Comparison of ENCODE assay signal across 16 cellular contexts in genomic region chr10:93826355-93826754, GRCh38.
DNase-seq lines count a peak whose midpoint lies in the region; TF ChIP-seq lines count a peak whose summit lies in the region.
"Had no signal": no experiment of that assay in that cellular context is flagged by ENCODE, and none has a peak within 500 bp of the region (broad histone marks: within the 10 kb centered on the region; RNA-seq: fewer than 3 reads in every experiment).

No MANE protein-coding gene starts in this region.

- H3K4me1 ChIP-seq in SJCRH30 (no peaks in the 10 kb centered on the region), testis (no peaks in the 10 kb centered on the region)
- H3K4me1 ChIP-seq: breast epithelium, psoas muscle had no signal

- intact Hi-C loops in posterior vena cava (cut with DNase I): no loop called here
- intact Hi-C loops in testis (cut with DNase I; ENCODE audit: low total_unique reads): no loop called here

- no peak for TF ChIP-seq CTCF in testis (IDR thresholded peaks at IDR 0.05)

- H3K4me3 ChIP-seq in SJCRH30 (no peak overlapping the region), testis (no peak overlapping the region)
- H3K4me3 ChIP-seq: breast epithelium, psoas muscle, SK-N-MC, thoracic aorta had no signal

- DNase-seq in AG08395 (ENCODE audit: low spot score) (peak; percentile 13), HEK293T (ENCODE audit: extremely low spot score) (peak; percentile 28), SJCRH30 (peak; percentile 20 to 30), iPS-NIHi7 (ENCODE audit: extremely low spot score) (peak; percentile 40), ecto neural progenitor cell (ENCODE audit: low spot score) (no peak), posterior vena cava (ENCODE audit: low spot score) (no peak), testis (no peak)
- DNase-seq in activated CD4-positive, alpha-beta T cell treated with anti-CD3 and anti-CD28 coated beads, Interleukin-2, amount 50 U/mL, for 4 hours: no peak
- DNase-seq: activated CD8-positive, alpha-beta memory T cell treated with anti-CD3 and anti-CD28 coated beads, Interleukin-2, amount 10 ng/mL, durations not matched to agents 7 days and 5 days; AML-193; IMR-90; NCI-H187 treated with DMSO at 0.1 percent for 48 hours; psoas muscle had no signal

- H3K27ac ChIP-seq in SJCRH30 (no peak overlapping the region), testis (no peak overlapping the region)
- H3K27ac ChIP-seq: breast epithelium, psoas muscle, SK-N-MC, thoracic aorta had no signal

- POLR2A ChIA-PET in HEK293T (lab: Yijun Ruan, JAX): no interaction called here

- CTCF ChIA-PET in HEK293T (lab: Yijun Ruan, JAX): no interaction called here

- WGBS in testis, 2 donors: 50 to 54% methylated on average over 7 of the region's 7 CpGs

- TF ChIP-seq POLR2A in testis (IDR thresholded peaks at IDR 0.05): no peak

- no peaks in the 10 kb centered on the region for H3K36me3 ChIP-seq in SJCRH30
- no peaks in the 10 kb centered on the region for H3K36me3 ChIP-seq in testis (ENCODE audit: low read depth, missing control alignments)
- H3K36me3 ChIP-seq: breast epithelium, thoracic aorta had no signal

- H3K9me3 ChIP-seq in SJCRH30 (replicated peaks): no peaks in the 10 kb centered on the region
- H3K9me3 ChIP-seq in testis: no peaks in the 10 kb centered on the region
- H3K9me3 ChIP-seq: breast epithelium, psoas muscle, thoracic aorta had no signal

- H3K27me3 ChIP-seq in SJCRH30 (no peaks in the 10 kb centered on the region), testis (no peaks in the 10 kb centered on the region)
- H3K27me3 ChIP-seq: breast epithelium had no signal

TF ChIP-seq in HEK293T, 16 proteins besides CTCF, POLR2A, EP300 and RAD21:
- TF ChIP-seq L3MBTL2 (conservative IDR thresholded peaks at IDR 0.05) (no peak), NFRKB (IDR thresholded peaks at IDR 0.05) (no peak), FOXK2 (IDR thresholded peaks at IDR 0.05) (no peak), BHLHE40 (IDR thresholded peaks at IDR 0.05; ENCODE audit: borderline replicate concordance) (no peak), ARNT (IDR thresholded peaks at IDR 0.05) (no peak), FOXM1 (IDR thresholded peaks at IDR 0.05; ENCODE audit: borderline replicate concordance) (no peak), ELF4 (IDR thresholded peaks at IDR 0.05) (no peak), TARDBP (IDR thresholded peaks at IDR 0.05) (no peak), ZNF384 (IDR thresholded peaks at IDR 0.05) (no peak), HDGF (IDR thresholded peaks at IDR 0.05; ENCODE audit: borderline replicate concordance) (no peak), CTBP1 (IDR thresholded peaks at IDR 0.05; ENCODE audit: borderline replicate concordance) (no peak)

Comparison
In these comparisons a context has a peak if more than half of its experiments do, and no peak if none do; other contexts are left out.
1. DNase-seq: peak in AG08395 (single experiment), HEK293T (single experiment), SJCRH30 (2 of 2) and iPS-NIHi7 (single experiment); none in ecto neural progenitor cell (single experiment), posterior vena cava (single experiment), activated CD4-positive, alpha-beta T cell treated with anti-CD3 and anti-CD28 coated beads, Interleukin-2, amount 50 U/mL, for 4 hours (0 of 2) and testis (single experiment).